ENCODE assay signal across 26 cellular contexts in genomic region chr2:114577657-114578056, GRCh38.
DNase-seq lines count a peak whose midpoint lies in the region; ATAC-seq, FAIRE-seq and TF ChIP-seq lines count a peak whose summit lies in the region.
"Had no signal": no experiment of that assay in that cellular context is flagged by ENCODE, and none has a peak within 500 bp of the region (broad histone marks: within the 10 kb centered on the region; RNA-seq: fewer than 3 reads in every experiment).

No MANE protein-coding gene starts in this region.

- H3K27ac ChIP-seq in VCaP: peak overlapping the region; percentile 96
- H3K27ac ChIP-seq in K562 (ENCODE audit: extremely low read depth, low read depth, low read length): no peak overlapping the region
- no peak overlapping the region for H3K27ac ChIP-seq in endothelial cell of umbilical vein (ENCODE audit: insufficient read depth, low read depth, low read length)
- H3K27ac ChIP-seq: BLaER1 had no signal

- H4K20me1 ChIP-seq in K562 (replicated peaks; ENCODE audit: control insufficient read depth, insufficient read depth, low read length) (no peaks in the 10 kb centered on the region), endothelial cell of umbilical vein (replicated peaks; ENCODE audit: control insufficient read depth, extremely low read depth, insufficient read depth, low read length) (no peaks in the 10 kb centered on the region)
- H4K20me1 ChIP-seq: BLaER1 had no signal

- no peaks in the 10 kb centered on the region for H3K9me1 ChIP-seq in K562 (ENCODE audit: control insufficient read depth, insufficient read depth, low read length)
- H3K9me1 ChIP-seq in endothelial cell of umbilical vein (replicated peaks; ENCODE audit: control insufficient read depth, extremely low read depth, insufficient read depth, low read length): no peaks in the 10 kb centered on the region

- no peaks in the 10 kb centered on the region for H3K36me3 ChIP-seq in K562 (ENCODE audit: control insufficient read depth, insufficient read depth, low read length)
- H3K36me3 ChIP-seq in endothelial cell of umbilical vein (ENCODE audit: control insufficient read depth in 2 of 2, extremely low read depth in 1 of 2, insufficient read depth in 2 of 2, low read length in 2 of 2): no peaks in the 10 kb centered on the region
- H3K36me3 ChIP-seq: BE2C, BLaER1 had no signal

- POLR2A ChIA-PET in K562 (lab: Yijun Ruan, JAX) (no interaction called here), endothelial cell of umbilical vein (lab: Charles Lee) (no interaction called here)

- no peak for FAIRE-seq in K562 (lab: Jason Lieb, UNC)
- FAIRE-seq in endothelial cell of umbilical vein (lab: Jason Lieb, UNC): peak; percentile 15
- FAIRE-seq: A204.1, GM12878, GM12892, GM18507 had no signal

- CTCF ChIA-PET in K562 (lab: Yijun Ruan, JAX; ENCODE audit: low intra/inter-chr PET ratio) (no interaction called here), endothelial cell of umbilical vein (lab: Charles Lee) (no interaction called here)

- dilution Hi-C loops in endothelial cell of umbilical vein (cut with MboI; ENCODE audit: extremely low pct_ligation_motif_present, low sequenced_read_pairs): no loop called here

- H2AFZ ChIP-seq in K562 (ENCODE audit: low read depth, low read length) (no peak overlapping the region), endothelial cell of umbilical vein (ENCODE audit: low read depth, low read length) (no peak overlapping the region)

- no peak for ATAC-seq in K562
- ATAC-seq in HG03097 (IDR thresholded peaks at IDR 0.05; ENCODE audit: low FRiP score, unreplicated experiment): no peak
- ATAC-seq: GM12878 had no signal

- DNase-seq in K562 (ENCODE audit: extremely low read depth in 1 of 4, low spot score in 3 of 4): no peak
- no peak for DNase-seq in endothelial cell of umbilical vein (ENCODE audit: low read depth, low spot score)
- no peak for DNase-seq in NCI-H146 (lab: John Stamatoyannopoulos, UW)
- no peak for DNase-seq in T-helper 2 cell
- DNase-seq: 8988T; ACHN; BE2C; C1 segment of cervical spinal cord; CD4-positive, alpha-beta memory T cell; CD4-positive, CD25-positive, alpha-beta regulatory T cell; CD8-positive, alpha-beta memory T cell; COR-L47; DMS 273 treated with DMSO at 0.1 percent for 48 hours; DMS153; DMS53; DMS79; DND-41; EL; GDM1 had no signal

- TF ChIP-seq POLR2A in K562 (conservative IDR thresholded peaks at IDR 0.05): no peak
- no peak for TF ChIP-seq POLR2A in endothelial cell of umbilical vein (IDR thresholded peaks at IDR 0.05; ENCODE audit: low read depth, low read length)

- no peaks in the 10 kb centered on the region for H3K4me1 ChIP-seq in K562 (replicated peaks in 1 of 2; ENCODE audit: control insufficient read depth in 2 of 2, insufficient read depth in 2 of 2, low read length in 2 of 2)
- no peaks in the 10 kb centered on the region for H3K4me1 ChIP-seq in endothelial cell of umbilical vein (ENCODE audit: control insufficient read depth, extremely low read depth, insufficient read depth, low read length)
- H3K4me1 ChIP-seq: BE2C, BLaER1 had no signal

- H3K9ac ChIP-seq in K562 (ENCODE audit: insufficient read depth in 1 of 2, low read depth in 2 of 2, low read length in 2 of 2): no peak overlapping the region
- H3K9ac ChIP-seq in endothelial cell of umbilical vein (replicated peaks; ENCODE audit: extremely low read depth, insufficient read depth, low read length): no peak overlapping the region
- H3K9ac ChIP-seq: BLaER1 had no signal

- TF ChIP-seq RAD21 in K562 (CRISPR knock-in tag; conservative IDR thresholded peaks at IDR 0.05 in 1 of 2, IDR thresholded peaks at IDR 0.05 in 1 of 2): no peak

- in situ Hi-C loops in K562 (cut with MboI): no loop called here

- no TSS peak for BruUV-seq in K562 (replicated peaks; lab: Mats Ljungman, UMichigan)
- no TSS peak for BruUV-seq in endothelial cell of umbilical vein (replicated peaks; lab: Mats Ljungman, UMichigan)

- H3K27me3 ChIP-seq in K562 (ENCODE audit: control insufficient read depth in 2 of 2, insufficient read depth in 2 of 2, low read length in 2 of 2): no peaks in the 10 kb centered on the region
- no peaks in the 10 kb centered on the region for H3K27me3 ChIP-seq in endothelial cell of umbilical vein (ENCODE audit: control insufficient read depth in 2 of 2, insufficient read depth in 2 of 2, low read length in 2 of 2)
- H3K27me3 ChIP-seq: BE2C, BLaER1 had no signal

- 0% methylated on average over 2 of the region's 2 CpGs for WGBS in K562 (ENCODE audit: insufficient coverage, low coverage, missing lambda C conversion rate)

- H3K9me3 ChIP-seq in K562 (replicated peaks; ENCODE audit: control insufficient read depth, insufficient read depth, low read depth, low read length) (no peaks in the 10 kb centered on the region), endothelial cell of umbilical vein (replicated peaks; ENCODE audit: control insufficient read depth, insufficient read depth, low read length) (no peaks in the 10 kb centered on the region)
- H3K9me3 ChIP-seq: BE2C, BLaER1 had no signal

- TF ChIP-seq CTCF in VCaP (conservative IDR thresholded peaks at IDR 0.05) (no peak), K562 (IDR thresholded peaks at IDR 0.05 in 2 of 3, conservative IDR thresholded peaks at IDR 0.05 in 1 of 3; ENCODE audit: insufficient read depth in 2 of 3, low read depth in 1 of 3, low read length in 3 of 3) (no peak), endothelial cell of umbilical vein (IDR thresholded peaks at IDR 0.05; ENCODE audit: extremely low read depth in 1 of 2, insufficient read depth in 1 of 2, low read depth in 1 of 2, low read length in 2 of 2) (no peak)

- no peaks in the 10 kb centered on the region for H3K79me2 ChIP-seq in K562 (ENCODE audit: control insufficient read depth, insufficient read depth, low read length)
- no peaks in the 10 kb centered on the region for H3K79me2 ChIP-seq in endothelial cell of umbilical vein (ENCODE audit: control insufficient read depth, insufficient read depth, low read length)

- H3K4me3 ChIP-seq in K562 (no peak overlapping the region), endothelial cell of umbilical vein (replicated peaks in 1 of 3; ENCODE audit: insufficient read depth in 1 of 3, low read depth in 1 of 3, low read length in 3 of 3) (no peak overlapping the region)
- H3K4me3 ChIP-seq: BLaER1, GM12878 had no signal

- H3K4me2 ChIP-seq in K562 (ENCODE audit: insufficient read depth, low read length) (no peak overlapping the region), endothelial cell of umbilical vein (ENCODE audit: insufficient read depth, low read length) (no peak overlapping the region)
- H3K4me2 ChIP-seq: BLaER1 had no signal

- TF ChIP-seq EP300 in K562 (IDR thresholded peaks at IDR 0.05; ENCODE audit: low read length): no peak

- intact Hi-C loops in K562 (cut with micrococcal nuclease): no loop called here
- intact Hi-C loops in endothelial cell of umbilical vein (cut with micrococcal nuclease): no loop called here

TF ChIP-seq in K562, 482 proteins besides CTCF, POLR2A, EP300 and RAD21:
- TF ChIP-seq TFE3 (CRISPR knock-in tag; IDR thresholded peaks at IDR 0.05): peak; percentile 78
- TF ChIP-seq ZNF780A (CRISPR knock-in tag; IDR thresholded peaks at IDR 0.05): no peak
- no peak for TF ChIP-seq KAT7 (CRISPR knock-in tag; IDR thresholded peaks at IDR 0.05; ENCODE audit: borderline replicate concordance)
TF ChIP-seq in K562: peak in this region for 1.

TF ChIP-seq in endothelial cell of umbilical vein, 7 proteins besides CTCF, POLR2A, EP300 and RAD21:
- no peak for TF ChIP-seq MYC (IDR thresholded peaks at IDR 0.05; ENCODE audit: low read depth, low read length)
